In the genomic region with DNA sequence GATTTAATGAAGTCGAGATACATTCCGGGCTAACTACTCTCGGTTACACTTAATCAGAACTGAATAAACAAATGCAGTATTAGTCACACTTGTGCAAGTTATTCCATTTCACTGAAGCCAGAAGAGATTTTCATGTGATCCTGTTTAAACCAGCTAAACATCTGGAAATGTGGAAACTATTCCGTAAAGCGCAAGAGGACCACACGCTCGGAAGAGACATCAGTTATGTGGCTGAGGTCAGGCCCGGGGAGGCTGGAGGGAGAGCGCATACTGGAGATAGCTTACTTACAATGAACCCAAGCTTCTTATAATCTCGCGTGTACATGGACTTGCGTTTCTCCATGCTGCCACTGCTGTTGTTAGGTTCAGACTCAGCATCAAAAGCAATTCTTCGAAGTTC, we compare ENCODE assay signal across 12 cellular contexts.
DNase-seq lines count a peak whose midpoint lies in the region; ATAC-seq and TF ChIP-seq lines count a peak whose summit lies in the region.
"Had no signal": no experiment of that assay in that cellular context is flagged by ENCODE, and none has a peak within 500 bp of the region (broad histone marks: within the 10 kb centered on the region; RNA-seq: fewer than 3 reads in every experiment).

No MANE protein-coding gene starts in this region.

- ATAC-seq in GM21825 (IDR thresholded peaks at IDR 0.05; ENCODE audit: unreplicated experiment): no peak
- no peak for ATAC-seq in activated CD8-positive, alpha-beta memory T cell treated with anti-CD3 and anti-CD28 coated beads, Interleukin-2, amount 10 ng/mL, durations not matched to agents 7 days and 5 days
- ATAC-seq: left colon had no signal

- H3K4me3 Mint-ChIP-seq in osteocyte (ENCODE audit: unreplicated experiment): no peak overlapping the region
- H3K4me3 Mint-ChIP-seq in activated CD8-positive, alpha-beta memory T cell treated with anti-CD3 and anti-CD28 coated beads, Interleukin-2, amount 10 ng/mL, durations not matched to agents 7 days and 5 days: no peak overlapping the region
- H3K4me3 Mint-ChIP-seq: IgD-negative memory B cell had no signal

- CTCF ChIA-PET in AG04449 (lab: Yijun Ruan, JAX): interaction anchor here (1.0 to 4.6 kb wide), 2 partner anchors 11 to 29 kb away, joined by 3 to 38 read pairs; no protein-coding TSS in a partner anchor
- CTCF ChIA-PET in activated CD8-positive, alpha-beta memory T cell treated with anti-CD3 and anti-CD28 coated beads, Interleukin-2, amount 10 ng/mL, durations not matched to agents 7 days and 5 days (lab: Charles Lee): interaction anchor here (1.0 to 4.7 kb wide), 2 partner anchors 10 to 12 kb away, joined by 3 to 15 read pairs; no protein-coding TSS in a partner anchor

- H3K9me3 Mint-ChIP-seq in osteocyte (ENCODE audit: unreplicated experiment): no peaks in the 10 kb centered on the region
- H3K9me3 Mint-ChIP-seq in activated CD8-positive, alpha-beta memory T cell treated with anti-CD3 and anti-CD28 coated beads, Interleukin-2, amount 10 ng/mL, durations not matched to agents 7 days and 5 days (ENCODE audit: low read depth): no peaks in the 10 kb centered on the region
- H3K9me3 Mint-ChIP-seq: IgD-negative memory B cell had no signal

- peaks cover 21% of the 10 kb centered on the region for H3K27me3 Mint-ChIP-seq in osteocyte (ENCODE audit: unreplicated experiment)
- no peaks in the 10 kb centered on the region for H3K27me3 Mint-ChIP-seq in activated CD8-positive, alpha-beta memory T cell treated with anti-CD3 and anti-CD28 coated beads, Interleukin-2, amount 10 ng/mL, durations not matched to agents 7 days and 5 days
- H3K27me3 Mint-ChIP-seq: IgD-negative memory B cell had no signal

- H3K36me3 ChIP-seq in WERI-Rb-1: no peaks in the 10 kb centered on the region

- POLR2A ChIA-PET in AG04449 (lab: Yijun Ruan, JAX): no interaction called here

- no peaks in the 10 kb centered on the region for H3K9me3 ChIP-seq in WERI-Rb-1 (ENCODE audit: severe bottlenecking)

- H3K4me3 ChIP-seq in AG04449 (ENCODE audit: low read depth, low read length) (no peak overlapping the region), foreskin fibroblast (ENCODE audit: low read depth in 1 of 2, low read length in 2 of 2) (peak overlapping the region in 1 of 2 donors; percentile 10), WERI-Rb-1 (ENCODE audit: low read depth, low read length) (no peak overlapping the region)

- TF ChIP-seq CTCF in AG04449 (IDR thresholded peaks at IDR 0.05; ENCODE audit: insufficient read depth, low read length, missing control alignments): no peak
- TF ChIP-seq CTCF in foreskin fibroblast (IDR thresholded peaks at IDR 0.05; ENCODE audit: low read depth, low read length): no peak
- TF ChIP-seq CTCF in osteocyte (IDR thresholded peaks at IDR 0.05): no peak
- no peak for TF ChIP-seq CTCF in WERI-Rb-1 (IDR thresholded peaks at IDR 0.05; ENCODE audit: low read depth, low read length)

- peak overlapping the region; percentile 85 for H3K27ac ChIP-seq in angular gyrus (ENCODE audit: low read depth, low read length)
- no peak overlapping the region for H3K27ac ChIP-seq in WERI-Rb-1

- peak; percentile 23 for DNase-seq in AG04449 (ENCODE audit: low read depth, low spot score)
- peak; percentile 8 to 71 for DNase-seq in foreskin fibroblast
- DNase-seq in osteocyte (ENCODE audit: extremely low spot score, unreplicated experiment): no peak
- no peak for DNase-seq in DMS53 (lab: John Stamatoyannopoulos, UW)
- DNase-seq in activated CD8-positive, alpha-beta memory T cell treated with anti-CD3 and anti-CD28 coated beads, Interleukin-2, amount 10 ng/mL, durations not matched to agents 7 days and 5 days: no peak
- DNase-seq in WERI-Rb-1: no peak
- DNase-seq: ACHN, left colon, NCI-H69 had no signal

- no peaks in the 10 kb centered on the region for H3K36me3 Mint-ChIP-seq in osteocyte (ENCODE audit: unreplicated experiment)
- peaks cover 15% of the 10 kb centered on the region for H3K36me3 Mint-ChIP-seq in activated CD8-positive, alpha-beta memory T cell treated with anti-CD3 and anti-CD28 coated beads, Interleukin-2, amount 10 ng/mL, durations not matched to agents 7 days and 5 days
- H3K36me3 Mint-ChIP-seq: IgD-negative memory B cell had no signal

- peak overlapping the region; percentile 24 for H3K27ac Mint-ChIP-seq in osteocyte (ENCODE audit: unreplicated experiment)
- no peak overlapping the region for H3K27ac Mint-ChIP-seq in activated CD8-positive, alpha-beta memory T cell treated with anti-CD3 and anti-CD28 coated beads, Interleukin-2, amount 10 ng/mL, durations not matched to agents 7 days and 5 days
- H3K27ac Mint-ChIP-seq: IgD-negative memory B cell had no signal

- no peaks in the 10 kb centered on the region for H3K27me3 ChIP-seq in WERI-Rb-1 (ENCODE audit: insufficient read depth, low read depth, severe bottlenecking)

- peaks cover 22% of the 10 kb centered on the region for H3K4me1 Mint-ChIP-seq in osteocyte (ENCODE audit: unreplicated experiment)
- H3K4me1 Mint-ChIP-seq in activated CD8-positive, alpha-beta memory T cell treated with anti-CD3 and anti-CD28 coated beads, Interleukin-2, amount 10 ng/mL, durations not matched to agents 7 days and 5 days: peaks cover 7% of the 10 kb centered on the region

Comparison
In these comparisons a context has a peak if more than half of its experiments do, and no peak if none do; other contexts are left out.
1. DNase-seq: peak in AG04449 (single experiment) and foreskin fibroblast (2 of 2); none in osteocyte (single experiment), DMS53 (single experiment), activated CD8-positive, alpha-beta memory T cell treated with anti-CD3 and anti-CD28 coated beads, Interleukin-2, amount 10 ng/mL, durations not matched to agents 7 days and 5 days (single experiment) and WERI-Rb-1 (single experiment).